In genomic region chr12:16269941-16270340, GRCh38 we compare ENCODE assay signal across 20 cellular contexts. TPM values are rescaled to one million over a fixed set of nuclear protein-coding genes. Genes with fewer than 3 reads are reported as not detected.
DNase-seq lines count a peak whose midpoint lies in the region; ATAC-seq, FAIRE-seq and TF ChIP-seq lines count a peak whose summit lies in the region.
"Had no signal": no experiment of that assay in that cellular context is flagged by ENCODE, and none has a peak within 500 bp of the region (broad histone marks: within the 10 kb centered on the region; RNA-seq: fewer than 3 reads in every experiment).

No MANE protein-coding gene starts in this region.

- DNase-seq in G401 (ENCODE audit: low spot score) (peak; percentile 68), Karpas-422 (no peak), cerebellar cortex (ENCODE audit: low spot score) (peak; percentile 61), superior temporal gyrus (ENCODE audit: extremely low spot score) (peak; percentile 37), NCI-H146 (lab: John Stamatoyannopoulos, UW) (no peak), HepG2 (ENCODE audit: low spot score) (no peak)
- DNase-seq: ACHN; BE2C; CD4-positive, CD25-positive, alpha-beta regulatory T cell; CD8-positive, alpha-beta memory T cell; COR-L47; DMS153; DMS79; GF-D8; H9 had no signal

- H3K4me2 ChIP-seq in Karpas-422 (ENCODE audit: low read depth, low read length, poor library complexity, severe bottlenecking), result peak overlapping the region; percentile 37
- no peak overlapping the region for H3K4me2 ChIP-seq in HepG2 (ENCODE audit: low read depth, low read length)

- POLR2A ChIA-PET in HepG2 (lab: Yijun Ruan, JAX), result no interaction called here

- H3K79me2 ChIP-seq in Karpas-422 (ENCODE audit: low read length) (no peaks in the 10 kb centered on the region), HepG2 (ENCODE audit: insufficient read depth, low read length) (no peaks in the 10 kb centered on the region)

- TF ChIP-seq EP300 in HepG2 (IDR thresholded peaks at IDR 0.05; ENCODE audit: low read depth in 2 of 2, low read length in 2 of 2) (no peak), HepG2 (CRISPR knock-in tag; IDR thresholded peaks at IDR 0.05; ENCODE audit: borderline replicate concordance) (no peak)

- no peaks in the 10 kb centered on the region for H3K9me2 ChIP-seq in Karpas-422 (replicated peaks; ENCODE audit: insufficient read depth, low read length)

- 4% methylated on average over 2 of the region's 2 CpGs for WGBS in HepG2 (ENCODE audit: low lambda C conversion rate)

- no peak for ATAC-seq in HepG2

- TF ChIP-seq POLR2A in HepG2 (IDR thresholded peaks at IDR 0.05; ENCODE audit: insufficient read depth in 1 of 2, low read depth in 2 of 2, low read length in 2 of 2), result no peak

- in situ Hi-C loops in G401 (cut with HindIII; ENCODE audit: low sequenced_read_pairs), result no loop called here
- in situ Hi-C loops in HepG2 (cut with HindIII; ENCODE audit: extremely low pct_ligation_motif_present, low pct_unique_long_range_greater_than_20kb), result no loop called here

- no peak for FAIRE-seq in HepG2 (lab: Jason Lieb, UNC)
- FAIRE-seq: A204.1, H1, HTR-8/SVneo had no signal

- no peak overlapping the region for H3K27ac ChIP-seq in Karpas-422 (ENCODE audit: low read length)
- no peak overlapping the region for H3K27ac ChIP-seq in HepG2 (ENCODE audit: extremely low read length, insufficient read depth, low read length)

- H3K9ac ChIP-seq in Karpas-422 (ENCODE audit: low read length), result no peak overlapping the region
- no peak overlapping the region for H3K9ac ChIP-seq in HepG2 (ENCODE audit: insufficient read depth, low read depth, low read length)

- CTCF ChIA-PET in HepG2 (lab: Yijun Ruan, JAX; ENCODE audit: low intra/inter-chr PET ratio, low total read pairs), result no interaction called here

- no peak overlapping the region; the same call in 1 of the 2 replicates for H2AFZ ChIP-seq in Karpas-422 (ENCODE audit: low read length)
- no peak overlapping the region for H2AFZ ChIP-seq in HepG2 (ENCODE audit: low read length)

- H3K36me3 ChIP-seq in Karpas-422 (ENCODE audit: insufficient read depth, low read length) (no peaks in the 10 kb centered on the region), HepG2 (replicated peaks in 1 of 2; ENCODE audit: control insufficient read depth in 1 of 2, insufficient read depth in 2 of 2, low read length in 2 of 2) (no peaks in the 10 kb centered on the region)
- H3K36me3 ChIP-seq: BE2C had no signal

- H3K4me3 ChIP-seq in Karpas-422 (ENCODE audit: low read length) (0 out of 2 replicates have a peak overlapping the region, but pooled peaks have one; percentile 22), HepG2 (replicated peaks in 1 of 3; ENCODE audit: insufficient read depth in 1 of 3, low read depth in 2 of 3, low read length in 3 of 3) (no peak overlapping the region)

- TF ChIP-seq RAD21 in HepG2 (CRISPR knock-in tag; IDR thresholded peaks at IDR 0.05), result no peak

- BruUV-seq in HepG2 (replicated peaks; lab: Mats Ljungman, UMichigan), result no TSS peak

- H4K20me1 ChIP-seq in Karpas-422 (ENCODE audit: insufficient read depth, low read depth, low read length), result no peaks in the 10 kb centered on the region
- no peaks in the 10 kb centered on the region for H4K20me1 ChIP-seq in HepG2 (ENCODE audit: insufficient read depth, low read length)

- TF ChIP-seq CTCF in HepG2 (CRISPR knock-in tag; IDR thresholded peaks at IDR 0.05), result no peak

- H3K4me1 ChIP-seq in Karpas-422 (ENCODE audit: low read length), result peaks cover 30% of the 10 kb centered on the region
- no peaks in the 10 kb centered on the region for H3K4me1 ChIP-seq in HepG2 (ENCODE audit: insufficient read depth, low read length)
- H3K4me1 ChIP-seq: BE2C had no signal

- no peaks in the 10 kb centered on the region for H3K27me3 ChIP-seq in Karpas-422 (ENCODE audit: low read length)
- H3K27me3 ChIP-seq in HepG2 (ENCODE audit: control insufficient read depth in 1 of 2, insufficient read depth in 2 of 2, low read length in 2 of 2), result no peaks in the 10 kb centered on the region; a peak in 1 of 5 replicates
- H3K27me3 ChIP-seq: BE2C had no signal

- H3K9me3 ChIP-seq in Karpas-422 (ENCODE audit: low read length) (no peaks in the 10 kb centered on the region), HepG2 (ENCODE audit: low read length) (no peaks in the 10 kb centered on the region)
- H3K9me3 ChIP-seq: BE2C had no signal

- intact Hi-C loops in HepG2 (cut with micrococcal nuclease; ENCODE audit: unreplicated experiment), result no loop called here

TF ChIP-seq in HepG2, 621 proteins besides CTCF, POLR2A, EP300 and RAD21:
- no peak for TF ChIP-seq GZF1 (CRISPR knock-in tag; IDR thresholded peaks at IDR 0.05)
- TF ChIP-seq ADNP (CRISPR knock-in tag; IDR thresholded peaks at IDR 0.05), result no peak
- TF ChIP-seq ZNF354B (CRISPR knock-in tag; IDR thresholded peaks at IDR 0.05), result no peak
- no peak for TF ChIP-seq CHD4 (IDR thresholded peaks at IDR 0.05; ENCODE audit: borderline replicate concordance, low read length)
- TF ChIP-seq ZNF30 (CRISPR knock-in tag; IDR thresholded peaks at IDR 0.05), result no peak
- no peak for TF ChIP-seq EEA1 (CRISPR knock-in tag; IDR thresholded peaks at IDR 0.05; ENCODE audit: borderline replicate concordance)
- no peak for TF ChIP-seq UBTF (CRISPR knock-in tag; IDR thresholded peaks at IDR 0.05)
TF ChIP-seq in HepG2: peak in this region for 0.

RNA-seq across cellular contexts. Expression of gene SLC15A5, which starts 7.5 kb away (rescaled TPM):
- total RNA-seq in G401 (2014; rRNA removed; shearing (Covaris generic)), result not detected in 2 replicates
- not detected in 2 replicates for total RNA-seq in Karpas-422 (2014; rRNA removed; shearing (Covaris generic); ENCODE audit: low replicate concordance)
- not detected in 2 replicates for total RNA-seq in HepG2 (2016; rRNA removed; fragmentation: Illumina TruSeq; extraction: Trizol)
- not detected in 2 replicates for total RNA-seq in HepG2 (2016; cell fraction: cytosol; rRNA removed; fragmentation: Illumina TruSeq; extraction: Trizol; ENCODE audit: low read depth)
- total RNA-seq in HepG2 (2016; cell fraction: insoluble cytoplasmic fraction; rRNA removed; fragmentation: Illumina TruSeq; extraction: Trizol), result not detected in 2 replicates
- total RNA-seq in HepG2 (2016; cell fraction: membrane; rRNA removed; fragmentation: Illumina TruSeq; extraction: Trizol), result not detected in 2 replicates
- not detected in 2 replicates for total RNA-seq in HepG2 (2016; cell fraction: nucleus; rRNA removed; fragmentation: Illumina TruSeq; extraction: Trizol)
- not detected in 2 replicates for polyA plus RNA-seq in HepG2 (2011; rRNA removed)
- polyA plus RNA-seq in HepG2 (2011; cell fraction: cytosol; rRNA removed), result not detected in 2 replicates
- polyA plus RNA-seq in HepG2 (2011; cell fraction: nucleus; rRNA removed), result not detected in 2 replicates
- polyA plus RNA-seq in HepG2 (2012), result not detected in 2 replicates
- polyA plus RNA-seq in HepG2 (2016; cell fraction: cytosol; fragmentation: Illumina TruSeq; extraction: Trizol; ENCODE audit: low read depth), result not detected in 2 replicates
- not detected in 2 replicates for polyA plus RNA-seq in HepG2 (2016; cell fraction: insoluble cytoplasmic fraction; fragmentation: Illumina TruSeq; extraction: Trizol; ENCODE audit: low read depth)
- not detected in 2 replicates for polyA plus RNA-seq in HepG2 (2016; cell fraction: membrane; fragmentation: Illumina TruSeq; extraction: Trizol; ENCODE audit: low read depth)
- not detected in 2 replicates for polyA plus RNA-seq in HepG2 (2016; cell fraction: nucleus; fragmentation: Illumina TruSeq; extraction: Trizol; ENCODE audit: insufficient read depth, low read depth)
- polyA minus RNA-seq in HepG2 (2011; rRNA and poly(A)+ RNA removed; ENCODE audit: low replicate concordance), result not detected in 2 replicates
- not detected in 2 replicates for polyA minus RNA-seq in HepG2 (2011; cell fraction: cytosol; rRNA and poly(A)+ RNA removed)
- polyA minus RNA-seq in HepG2 (2011; cell fraction: nucleus; rRNA and poly(A)+ RNA removed), result not detected in 2 replicates
- total RNA-seq: CD4-positive, CD25-positive, alpha-beta regulatory T cell; CD8-positive, alpha-beta memory T cell; Daoy; H1; H9 had no signal
- polyA plus RNA-seq: CD4-positive, CD25-positive, alpha-beta regulatory T cell; CD8-positive, alpha-beta memory T cell; H1; IgD-negative memory B cell had no signal

Comparison
In these comparisons a context has a peak if more than half of its experiments do, and no peak if none do; other contexts are left out.
1. DNase-seq: peak in G401 (single experiment), cerebellar cortex (single experiment) and superior temporal gyrus (single experiment); none in Karpas-422 (single experiment), NCI-H146 (single experiment) and HepG2 (single experiment).